In the genomic region with DNA sequence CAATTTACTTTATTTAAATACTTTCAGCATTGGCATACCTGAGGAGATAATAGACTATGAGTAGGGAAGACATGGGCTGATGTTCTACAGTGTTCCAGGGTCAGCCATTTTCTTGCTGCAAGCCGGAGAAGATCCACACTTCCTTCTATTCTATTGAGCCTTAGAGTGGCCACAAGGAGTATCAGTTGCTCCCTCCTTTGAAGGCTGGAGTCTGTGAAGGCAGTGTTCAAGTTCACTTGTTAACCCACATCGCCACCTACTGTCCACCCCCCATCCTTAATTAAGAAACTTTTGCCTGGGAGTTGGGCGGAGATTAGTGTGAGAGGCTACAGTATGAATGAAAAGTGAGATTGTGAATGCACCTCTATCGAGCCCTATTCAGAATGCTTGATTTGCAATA, we compare ENCODE assay signal across 8 cellular contexts.
DNase-seq lines count a peak whose midpoint lies in the region; ATAC-seq, FAIRE-seq and TF ChIP-seq lines count a peak whose summit lies in the region.

No MANE protein-coding gene starts in this region.

- H3K27ac Mint-ChIP-seq in Caco-2 (ENCODE audit: unreplicated experiment), result no peak overlapping the region

- no peaks in the 10 kb centered on the region for H3K4me1 Mint-ChIP-seq in Caco-2 (ENCODE audit: low read depth, unreplicated experiment)

- TF ChIP-seq CTCF in Caco-2 (IDR thresholded peaks at IDR 0.05; ENCODE audit: insufficient read depth in 1 of 2, low read depth in 1 of 2, low read length in 1 of 2, severe bottlenecking in 1 of 2, unreplicated experiment in 1 of 2) (peak; percentile 57), body of pancreas (IDR thresholded peaks at IDR 0.05) (peak; percentile 7 to 63 (median 53)), left lung (IDR thresholded peaks at IDR 0.05) (peak in 1 of 2 donors; percentile 16)

- BruUV-seq in Caco-2 (replicated peaks; lab: Mats Ljungman, UMichigan), result no TSS peak

- CTCF ChIA-PET in Caco-2 (lab: Charles Lee), result no interaction called here

- H3K36me3 Mint-ChIP-seq in Caco-2 (ENCODE audit: insufficient read depth, unreplicated experiment), result no peaks in the 10 kb centered on the region

- H3K27me3 Mint-ChIP-seq in Caco-2 (ENCODE audit: insufficient read depth, unreplicated experiment), result peaks cover 17% of the 10 kb centered on the region

- ATAC-seq in GM19043 (IDR thresholded peaks at IDR 0.05; ENCODE audit: low read depth, unreplicated experiment) (peak; percentile 78), body of pancreas (peak; percentile 79), left lung (peak; percentile 84), GM19397 (IDR thresholded peaks at IDR 0.05; ENCODE audit: unreplicated experiment) (no peak)

- H3K4me3 ChIP-seq in Caco-2 (ENCODE audit: low read depth, low read length) (no peak overlapping the region), body of pancreas (no peak overlapping the region), left lung (no peak overlapping the region)

- H3K9me3 ChIP-seq in Caco-2 (no peaks in the 10 kb centered on the region), body of pancreas (no peaks in the 10 kb centered on the region), left lung (no peaks in the 10 kb centered on the region)

- H3K36me3 ChIP-seq in Caco-2 (ENCODE audit: control insufficient read depth, insufficient read depth, low read length) (no peaks in the 10 kb centered on the region), body of pancreas (replicated peaks in 1 of 2; ENCODE audit: insufficient read depth in 1 of 2, low read depth in 2 of 2) (no peaks in the 10 kb centered on the region), left lung (no peaks in the 10 kb centered on the region)

- H3K4me3 Mint-ChIP-seq in Caco-2 (ENCODE audit: unreplicated experiment), result no peak overlapping the region

- H3K27me3 ChIP-seq in Caco-2 (replicated peaks; ENCODE audit: control insufficient read depth, insufficient read depth, low read length) (no peaks in the 10 kb centered on the region), body of pancreas (no peaks in the 10 kb centered on the region), left lung (peaks cover 0 to 8% of the 10 kb centered on the region in 2 donors)

- no peak overlapping the region for H3K27ac ChIP-seq in body of pancreas
- H3K27ac ChIP-seq in left lung, result no peak overlapping the region

- no peaks in the 10 kb centered on the region for H3K9me3 Mint-ChIP-seq in Caco-2 (ENCODE audit: unreplicated experiment)

- DNase-seq in Caco-2 (peak; percentile 69), HTR-8/SVneo (ENCODE audit: insufficient read length, low spot score) (peak; percentile 43), NCI-H748 treated with DMSO at 0.1 percent for 48 hours (lab: John Stamatoyannopoulos, UW) (peak; percentile 39), body of pancreas (peak; percentile 54 to 66 (median 58)), left lung (no peak), NCI-H1048 (lab: John Stamatoyannopoulos, UW) (no peak)

- intact Hi-C loops in Caco-2 (cut with micrococcal nuclease; ENCODE audit: unreplicated experiment), result loop anchor here (1.0 to 10.0 kb wide), 3 partner anchors 46 to 392 kb away; no protein-coding TSS in a partner anchor
- intact Hi-C loops in body of pancreas (cut with DNase I), result no loop called here
- intact Hi-C loops in left lung (cut with DNase I), result no loop called here

- TF ChIP-seq POLR2A in body of pancreas (IDR thresholded peaks at IDR 0.05), result no peak

- POLR2A ChIA-PET in Caco-2 (lab: Charles Lee), result no interaction called here

- no peak for FAIRE-seq in HTR-8/SVneo (lab: Jason Lieb, UNC)

- WGBS in body of pancreas, 2 donors, result 16 to 24% methylated on average over 4 of the region's 4 CpGs

- H3K4me1 ChIP-seq in Caco-2 (no peaks in the 10 kb centered on the region), body of pancreas (no peaks in the 10 kb centered on the region), left lung (no peaks in the 10 kb centered on the region)

Comparison
In these comparisons a context has a peak if more than half of its experiments do, and no peak if none do; other contexts are left out.
1. DNase-seq: peak in Caco-2 (2 of 2), HTR-8/SVneo (single experiment), NCI-H748 treated with DMSO at 0.1 percent for 48 hours (single experiment) and body of pancreas (4 of 4); none in left lung (0 of 2) and NCI-H1048 (single experiment).